29 cellular contexts compared by ENCODE assay signal in genomic region chr17:47078801-47079200, GRCh38.
"Had no signal": no experiment of that assay in that cellular context is flagged by ENCODE, and none has a peak within 500 bp of the region (broad histone marks: within the 10 kb centered on the region; RNA-seq: fewer than 3 reads in every experiment).

No MANE protein-coding gene starts in this region.

- FAIRE-seq: astrocyte, bronchial epithelial cell had no signal

- DNase-seq: activated effector memory CD4-positive, alpha-beta T cell treated with anti-CD3 and anti-CD28 coated beads, Interleukin-2, amount 50 U/mL, for 16 hours; activated effector memory CD4-positive, alpha-beta T cell treated with Interleukin-2 at 50 U/mL for 16 hours; activated gamma-delta T cell; activated gamma-delta T cell treated with Interleukin-2 at 50 U/mL for 16 hours; activated naive CD4-positive, alpha-beta T cell; activated naive CD4-positive, alpha-beta T cell treated with anti-CD3 and anti-CD28 coated beads for 36 hours; activated naive CD4-positive, alpha-beta T cell treated with anti-CD3 and anti-CD28 coated beads, Interleukin-2, amount 10 ng/mL, durations not matched to agents 7 days and 5 days; activated naive CD4-positive, alpha-beta T cell treated with anti-CD3 and anti-CD28 coated beads, Interleukin-2, amount 50 U/mL, for 16 hours; activated naive CD4-positive, alpha-beta T cell treated with Interleukin-2 at 50 U/mL for 16 hours; activated naive CD8-positive, alpha-beta T cell treated with anti-CD3 and anti-CD28 coated beads for 36 hours; activated naive CD8-positive, alpha-beta T cell treated with anti-CD3 and anti-CD28 coated beads, Interleukin-2, amount 10 ng/mL, durations not matched to agents 7 days and 5 days; activated naive CD8-positive, alpha-beta T cell treated with anti-CD3 and anti-CD28 coated beads, Interleukin-2, amount 50 U/mL, for 24 hours; activated T-cell treated with anti-CD3 and anti-CD28 coated beads, Interleukin-2, amount 50 U/mL, for 24 hours; activated T-cell treated with anti-CD3 and anti-CD28 coated beads, Interleukin-2, amount 50 U/mL, for 4 hours; activated T-cell treated with anti-CD3 and anti-CD28 coated beads, Interleukin-2, amount 50 U/mL, for 48 hours; activated T-cell treated with anti-CD3 and anti-CD28 coated beads, Interleukin-2, amount 50 U/mL, for 72 hours; amniotic stem cell; amygdala; anterior cingulate cortex; aorta; body of pancreas; brain microvascular endothelial cell; caudate nucleus; central memory CD4-positive, alpha-beta T cell; cerebellar nuclear complex had no signal

- ATAC-seq: activated naive CD4-positive, alpha-beta T cell treated with anti-CD3 and anti-CD28 coated beads, Interleukin-2, amount 50 U/mL, for 72 hours; activated naive CD8-positive, alpha-beta T cell treated with anti-CD3 and anti-CD28 coated beads, Interleukin-2, amount 50 U/mL, for 24 hours; activated T-cell treated with anti-CD3 and anti-CD28 coated beads, Interleukin-2, amount 50 U/mL, for 4 hours; activated T-cell treated with anti-CD3 and anti-CD28 coated beads, Interleukin-2, amount 50 U/mL, for 72 hours; activated T-helper 17 cell treated with anti-CD3 and anti-CD28 coated beads, Interleukin-2, amount 50 U/mL, for 72 hours; body of pancreas had no signal
